Comparison of ENCODE assay signal across 15 cellular contexts in genomic region chr6:160086754-160087153, GRCh38. TPM values are rescaled to one million over a fixed set of nuclear protein-coding genes. Genes with fewer than 3 reads are reported as not detected.
DNase-seq lines count a peak whose midpoint lies in the region; ATAC-seq and TF ChIP-seq lines count a peak whose summit lies in the region.
"Had no signal": no experiment of that assay in that cellular context is flagged by ENCODE, and none has a peak within 500 bp of the region (broad histone marks: within the 10 kb centered on the region; RNA-seq: fewer than 3 reads in every experiment).

No MANE protein-coding gene starts in this region.

- H3K36me3 Mint-ChIP-seq in activated CD8-positive, alpha-beta T cell treated with anti-CD3 and anti-CD28 coated beads for 36 hours (ENCODE audit: low read depth), result peaks cover 57% of the 10 kb centered on the region
- H3K36me3 Mint-ChIP-seq in activated CD8-positive, alpha-beta T cell treated with anti-CD3 and anti-CD28 coated beads, Interleukin-2, amount 10 ng/mL, durations not matched to agents 7 days and 5 days (ENCODE audit: low read depth), result peaks cover 72% of the 10 kb centered on the region
- peaks cover 25 to 80% (median 48%) of the 10 kb centered on the region in 3 donors for H3K36me3 Mint-ChIP-seq in immature natural killer cell
- H3K36me3 Mint-ChIP-seq in stimulated activated effector memory CD8-positive, alpha-beta T cell treated with anti-CD3 and anti-CD28 coated beads, Interleukin-12 subunit alpha, Interleukin-12 subunit beta, amount 100 ng/mL, for 72 hours, result peaks cover 96% of the 10 kb centered on the region

- no peak for DNase-seq in activated CD8-positive, alpha-beta T cell treated with anti-CD3 and anti-CD28 coated beads for 36 hours
- no peak for DNase-seq in activated CD8-positive, alpha-beta T cell treated with anti-CD3 and anti-CD28 coated beads, Interleukin-2, amount 10 ng/mL, durations not matched to agents 7 days and 5 days
- DNase-seq in stimulated activated naive CD8-positive, alpha-beta T cell treated with anti-CD3 and anti-CD28 coated beads, Interleukin-15, amount 100 ng/mL, for 72 hours, result no peak
- no peak for DNase-seq in stimulated activated naive CD8-positive, alpha-beta T cell treated with anti-CD3 and anti-CD28 coated beads, Interleukin-15, Interleukin-2, amounts not matched to agents 100 U/mL and 50 U/mL, for 24 hours
- DNase-seq in immature natural killer cell, result no peak
- no peak for DNase-seq in stimulated activated effector memory CD8-positive, alpha-beta T cell treated with anti-CD3 and anti-CD28 coated beads, Interleukin-12 subunit alpha, Interleukin-12 subunit beta, amount 100 ng/mL, for 72 hours (ENCODE audit: low spot score in 2 of 2)
- no peak for DNase-seq in NCI-H526 treated with DMSO at 0.1 percent for 48 hours (lab: John Stamatoyannopoulos, UW)
- DNase-seq in NOMO-1 treated with DMSO at 0.1 percent for 48 hours (lab: John Stamatoyannopoulos, UW; ENCODE audit: unreplicated experiment), result no peak
- DNase-seq: AML-193; CD4-positive, alpha-beta memory T cell; DMS153; DMS79; GDM1; GOT3; H7 had no signal

- H3K27me3 Mint-ChIP-seq in activated CD8-positive, alpha-beta T cell treated with anti-CD3 and anti-CD28 coated beads for 36 hours, result no peaks in the 10 kb centered on the region
- H3K27me3 Mint-ChIP-seq in activated CD8-positive, alpha-beta T cell treated with anti-CD3 and anti-CD28 coated beads, Interleukin-2, amount 10 ng/mL, durations not matched to agents 7 days and 5 days (ENCODE audit: low read depth), result no peaks in the 10 kb centered on the region
- H3K27me3 Mint-ChIP-seq in stimulated activated naive CD8-positive, alpha-beta T cell treated with anti-CD3 and anti-CD28 coated beads, Interleukin-15, amount 100 ng/mL, for 72 hours, result no peaks in the 10 kb centered on the region
- H3K27me3 Mint-ChIP-seq in immature natural killer cell (ENCODE audit: low read depth in 3 of 3), result peaks cover 3 to 13% (median 13%) of the 10 kb centered on the region in 3 donors
- H3K27me3 Mint-ChIP-seq: CD4-positive, alpha-beta memory T cell had no signal

- intact Hi-C loops in activated CD8-positive, alpha-beta T cell treated with anti-CD3 and anti-CD28 coated beads for 36 hours (cut with micrococcal nuclease), result no loop called here

- ATAC-seq in activated CD8-positive, alpha-beta T cell treated with anti-CD3 and anti-CD28 coated beads for 36 hours, result peak; percentile 37
- no peak for ATAC-seq in activated CD8-positive, alpha-beta T cell treated with anti-CD3 and anti-CD28 coated beads, Interleukin-2, amount 10 ng/mL, durations not matched to agents 7 days and 5 days
- peak; percentile 54 for ATAC-seq in stimulated activated naive CD8-positive, alpha-beta T cell treated with anti-CD3 and anti-CD28 coated beads, Interleukin-15, amount 100 ng/mL, for 72 hours
- ATAC-seq in stimulated activated naive CD8-positive, alpha-beta T cell treated with anti-CD3 and anti-CD28 coated beads, Interleukin-15, Interleukin-2, amounts not matched to agents 100 U/mL and 50 U/mL, for 24 hours, result no peak
- ATAC-seq in stimulated activated effector memory CD8-positive, alpha-beta T cell treated with anti-CD3 and anti-CD28 coated beads, Interleukin-12 subunit alpha, Interleukin-12 subunit beta, amount 100 ng/mL, for 72 hours, result no peak

- CTCF ChIA-PET in activated CD8-positive, alpha-beta T cell treated with anti-CD3 and anti-CD28 coated beads for 36 hours (lab: Charles Lee), result no interaction called here
- CTCF ChIA-PET in activated CD8-positive, alpha-beta T cell treated with anti-CD3 and anti-CD28 coated beads, Interleukin-2, amount 10 ng/mL, durations not matched to agents 7 days and 5 days (lab: Charles Lee), result interaction anchor here (1.7 kb wide), 1 partner anchor 51 kb away, joined by 5 read pairs; no protein-coding TSS in a partner anchor

- H3K9me3 Mint-ChIP-seq in activated CD8-positive, alpha-beta T cell treated with anti-CD3 and anti-CD28 coated beads for 36 hours, result no peaks in the 10 kb centered on the region
- H3K9me3 Mint-ChIP-seq in activated CD8-positive, alpha-beta T cell treated with anti-CD3 and anti-CD28 coated beads, Interleukin-2, amount 10 ng/mL, durations not matched to agents 7 days and 5 days (ENCODE audit: insufficient read depth), result no peaks in the 10 kb centered on the region
- no peaks in the 10 kb centered on the region for H3K9me3 Mint-ChIP-seq in stimulated activated naive CD8-positive, alpha-beta T cell treated with anti-CD3 and anti-CD28 coated beads, Interleukin-15, amount 100 ng/mL, for 72 hours
- no peaks in the 10 kb centered on the region for H3K9me3 Mint-ChIP-seq in immature natural killer cell
- H3K9me3 Mint-ChIP-seq in stimulated activated effector memory CD8-positive, alpha-beta T cell treated with anti-CD3 and anti-CD28 coated beads, Interleukin-12 subunit alpha, Interleukin-12 subunit beta, amount 100 ng/mL, for 72 hours, result no peaks in the 10 kb centered on the region
- H3K9me3 Mint-ChIP-seq: CD4-positive, alpha-beta memory T cell had no signal

- TF ChIP-seq CTCF in activated CD8-positive, alpha-beta T cell treated with anti-CD3 and anti-CD28 coated beads for 36 hours (IDR thresholded peaks at IDR 0.05), result no peak

- H3K27ac Mint-ChIP-seq in activated CD8-positive, alpha-beta T cell treated with anti-CD3 and anti-CD28 coated beads for 36 hours, result no peak overlapping the region
- H3K27ac Mint-ChIP-seq in activated CD8-positive, alpha-beta T cell treated with anti-CD3 and anti-CD28 coated beads, Interleukin-2, amount 10 ng/mL, durations not matched to agents 7 days and 5 days, result no peak overlapping the region
- peak overlapping the region in 1 of 2 donors; percentile 71 for H3K27ac Mint-ChIP-seq in stimulated activated naive CD8-positive, alpha-beta T cell treated with anti-CD3 and anti-CD28 coated beads, Interleukin-15, amount 100 ng/mL, for 72 hours
- H3K27ac Mint-ChIP-seq in immature natural killer cell, result peak overlapping the region in 4 of 6 donors; percentile 22 to 88 (median 62)
- H3K27ac Mint-ChIP-seq in stimulated activated effector memory CD8-positive, alpha-beta T cell treated with anti-CD3 and anti-CD28 coated beads, Interleukin-12 subunit alpha, Interleukin-12 subunit beta, amount 100 ng/mL, for 72 hours, result peak overlapping the region; percentile 64

- no peak overlapping the region for H3K4me3 Mint-ChIP-seq in activated CD8-positive, alpha-beta T cell treated with anti-CD3 and anti-CD28 coated beads for 36 hours
- H3K4me3 Mint-ChIP-seq in activated CD8-positive, alpha-beta T cell treated with anti-CD3 and anti-CD28 coated beads, Interleukin-2, amount 10 ng/mL, durations not matched to agents 7 days and 5 days, result no peak overlapping the region
- no peak overlapping the region for H3K4me3 Mint-ChIP-seq in stimulated activated naive CD8-positive, alpha-beta T cell treated with anti-CD3 and anti-CD28 coated beads, Interleukin-15, amount 100 ng/mL, for 72 hours
- no peak overlapping the region for H3K4me3 Mint-ChIP-seq in immature natural killer cell
- no peak overlapping the region for H3K4me3 Mint-ChIP-seq in stimulated activated effector memory CD8-positive, alpha-beta T cell treated with anti-CD3 and anti-CD28 coated beads, Interleukin-12 subunit alpha, Interleukin-12 subunit beta, amount 100 ng/mL, for 72 hours
- H3K4me3 Mint-ChIP-seq: CD4-positive, alpha-beta memory T cell had no signal

- peaks cover 18% of the 10 kb centered on the region for H3K4me1 Mint-ChIP-seq in activated CD8-positive, alpha-beta T cell treated with anti-CD3 and anti-CD28 coated beads for 36 hours (ENCODE audit: low read depth)
- peaks cover 17% of the 10 kb centered on the region for H3K4me1 Mint-ChIP-seq in activated CD8-positive, alpha-beta T cell treated with anti-CD3 and anti-CD28 coated beads, Interleukin-2, amount 10 ng/mL, durations not matched to agents 7 days and 5 days (ENCODE audit: low read depth)
- H3K4me1 Mint-ChIP-seq in stimulated activated naive CD8-positive, alpha-beta T cell treated with anti-CD3 and anti-CD28 coated beads, Interleukin-15, amount 100 ng/mL, for 72 hours, result peaks cover 39% of the 10 kb centered on the region
- peaks cover 19 to 35% of the 10 kb centered on the region in 2 donors for H3K4me1 Mint-ChIP-seq in immature natural killer cell
- peaks cover 33% of the 10 kb centered on the region for H3K4me1 Mint-ChIP-seq in stimulated activated effector memory CD8-positive, alpha-beta T cell treated with anti-CD3 and anti-CD28 coated beads, Interleukin-12 subunit alpha, Interleukin-12 subunit beta, amount 100 ng/mL, for 72 hours

- POLR2A ChIA-PET in activated CD8-positive, alpha-beta T cell treated with anti-CD3 and anti-CD28 coated beads for 36 hours (lab: Charles Lee), result interaction anchor here (1.0 kb wide), 1 partner anchor 265 kb away, joined by 3 read pairs; no protein-coding TSS in a partner anchor
- POLR2A ChIA-PET in activated CD8-positive, alpha-beta T cell treated with anti-CD3 and anti-CD28 coated beads, Interleukin-2, amount 10 ng/mL, durations not matched to agents 7 days and 5 days (lab: Charles Lee), result no interaction called here

RNA-seq across cellular contexts. Expression of gene SLC22A1, which starts 34.9 kb away (rescaled TPM):
- total RNA-seq in activated CD8-positive, alpha-beta T cell treated with anti-CD3 and anti-CD28 coated beads for 36 hours, result 1 to 10 TPM in 1 of 2 experiments, under 1 TPM in 1; 0.31 to 1.1 TPM
- total RNA-seq in activated CD8-positive, alpha-beta T cell treated with anti-CD3 and anti-CD28 coated beads, Interleukin-2, amount 10 ng/mL, durations not matched to agents 7 days and 5 days, result under 1 TPM; 0.16 to 0.87 TPM
- polyA plus RNA-seq in immature natural killer cell, result 1 to 10 TPM in 1 of 3 donors, under 1 TPM in 1, not detected in 1; 0.44 to 2.1 TPM

Comparison
In these comparisons a context has a peak if more than half of its experiments do, and no peak if none do; other contexts are left out.
1. ATAC-seq: peak in activated CD8-positive, alpha-beta T cell treated with anti-CD3 and anti-CD28 coated beads for 36 hours (single experiment) and stimulated activated naive CD8-positive, alpha-beta T cell treated with anti-CD3 and anti-CD28 coated beads, Interleukin-15, amount 100 ng/mL, for 72 hours (single experiment); none in activated CD8-positive, alpha-beta T cell treated with anti-CD3 and anti-CD28 coated beads, Interleukin-2, amount 10 ng/mL, durations not matched to agents 7 days and 5 days (single experiment), stimulated activated naive CD8-positive, alpha-beta T cell treated with anti-CD3 and anti-CD28 coated beads, Interleukin-15, Interleukin-2, amounts not matched to agents 100 U/mL and 50 U/mL, for 24 hours (single experiment) and stimulated activated effector memory CD8-positive, alpha-beta T cell treated with anti-CD3 and anti-CD28 coated beads, Interleukin-12 subunit alpha, Interleukin-12 subunit beta, amount 100 ng/mL, for 72 hours (single experiment).
2. H3K27ac Mint-ChIP-seq: peak in immature natural killer cell (4 of 6) and stimulated activated effector memory CD8-positive, alpha-beta T cell treated with anti-CD3 and anti-CD28 coated beads, Interleukin-12 subunit alpha, Interleukin-12 subunit beta, amount 100 ng/mL, for 72 hours (single experiment); none in activated CD8-positive, alpha-beta T cell treated with anti-CD3 and anti-CD28 coated beads for 36 hours (single experiment) and activated CD8-positive, alpha-beta T cell treated with anti-CD3 and anti-CD28 coated beads, Interleukin-2, amount 10 ng/mL, durations not matched to agents 7 days and 5 days (single experiment).